ENCODE assay signal across 9 cellular contexts in the genomic region with DNA sequence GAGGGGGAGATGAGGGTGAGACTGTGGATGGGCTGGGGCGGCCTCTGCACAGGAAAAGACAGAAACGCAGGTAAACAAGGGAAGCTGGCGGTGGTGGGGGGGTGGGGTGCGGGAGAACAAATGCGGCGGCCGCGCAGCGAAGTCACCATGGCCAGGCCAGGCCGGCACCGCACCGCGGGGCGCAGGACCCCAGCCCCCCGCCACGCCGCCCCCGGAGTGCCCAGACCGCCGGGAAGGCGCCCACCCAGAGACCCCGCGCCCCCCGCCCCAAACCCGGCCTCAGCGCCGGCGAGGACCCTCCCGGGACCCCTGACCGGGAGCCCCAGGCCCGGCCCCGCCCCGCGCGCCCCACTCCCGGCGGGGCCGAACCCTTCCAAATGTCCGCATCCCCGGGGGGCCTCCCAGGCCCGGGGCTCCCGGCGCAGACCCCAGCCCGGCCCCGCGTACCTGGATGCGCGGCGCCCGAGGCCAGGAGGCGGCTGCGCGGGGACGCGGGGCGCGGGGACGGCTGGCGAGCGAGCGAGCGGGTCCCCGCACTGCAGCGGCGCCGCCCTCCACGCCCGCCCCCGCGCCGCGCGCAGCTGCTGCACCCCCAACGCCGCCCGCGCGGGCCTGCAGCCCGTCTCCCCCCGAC. TPM values are rescaled to one million over a fixed set of nuclear protein-coding genes. Genes with fewer than 3 reads are reported as not detected.
DNase-seq lines count a peak whose midpoint lies in the region; ATAC-seq and TF ChIP-seq lines count a peak whose summit lies in the region.
"Had no signal": no experiment of that assay in that cellular context is flagged by ENCODE, and none has a peak within 500 bp of the region (broad histone marks: within the 10 kb centered on the region; RNA-seq: fewer than 3 reads in every experiment).

No MANE protein-coding gene starts in this region.

- no peaks in the 10 kb centered on the region for H3K36me3 ChIP-seq in uterus

- ATAC-seq in GM18909 (IDR thresholded peaks at IDR 0.05; ENCODE audit: poor library complexity, unreplicated experiment) = no peak

- H3K4me1 ChIP-seq in mononuclear cell (ENCODE audit: insufficient read depth, low read length) (no peaks in the 10 kb centered on the region), uterus (no peaks in the 10 kb centered on the region)

- intact Hi-C loops in uterus (cut with DNase I; ENCODE audit: low total_unique reads) = no loop called here

- H3K4me3 ChIP-seq in coronary artery (peak overlapping the region; percentile 86), mononuclear cell (ENCODE audit: low read length) (peak overlapping the region; percentile 16), uterus (peak overlapping the region; percentile 78 to 82)

- H3K27ac ChIP-seq in coronary artery (peak overlapping the region in 1 of 2 donors; percentile 34), uterus (peak overlapping the region; percentile 74 to 76)

- TF ChIP-seq CTCF in coronary artery (IDR thresholded peaks at IDR 0.05) (no peak), uterus (IDR thresholded peaks at IDR 0.05) (no peak)

- peak in 1 of 2 donors; percentile 13 for TF ChIP-seq POLR2A in uterus (IDR thresholded peaks at IDR 0.05)

- H3K9me3 ChIP-seq in mononuclear cell (ENCODE audit: low read depth, low read length) = no peaks in the 10 kb centered on the region
- no peaks in the 10 kb centered on the region for H3K9me3 ChIP-seq in uterus

- H3K27me3 ChIP-seq in mononuclear cell (ENCODE audit: insufficient read depth, low read length) (no peaks in the 10 kb centered on the region), uterus (no peaks in the 10 kb centered on the region)

- peak; percentile 27 for DNase-seq in stimulated activated CD4-positive, alpha-beta T cell treated with anti-CD3 and anti-CD28 coated beads, Interleukin-15, amount 100 ng/mL, for 24 hours
- DNase-seq in stimulated activated CD4-positive, alpha-beta T cell treated with anti-CD3 and anti-CD28 coated beads, Interleukin-2, amount 100 ng/mL, for 48 hours = no peak
- DNase-seq in coronary artery (ENCODE audit: low spot score) (no peak), uterus (no peak), GM19240 (ENCODE audit: insufficient read length, low spot score) (no peak), NCI-H2196 (lab: John Stamatoyannopoulos, UW; ENCODE audit: unreplicated experiment) (no peak)
- DNase-seq: Calu3 had no signal

RNA-seq across cellular contexts. Expression of gene DNAAF5, which starts 14.4 kb away (rescaled TPM):
- total RNA-seq in mononuclear cell (2.9 TPM), uterus (10 to 100 TPM in 2 of 4 donors, 1 to 10 TPM in 2; 5.6 to 34.3 (median 13.3) TPM)

RNA-seq across cellular contexts. Expression of gene PRKAR1B, which starts 15.0 kb away (rescaled TPM):
- total RNA-seq in mononuclear cell (9.4 TPM), uterus (10 to 100 TPM in 3 of 4 donors, 1 to 10 TPM in 1; 1.0 to 45.2 (median 28.7) TPM)

Comparison
In these comparisons a context has a peak if more than half of its experiments do, and no peak if none do; other contexts are left out.
1. H3K4me3 ChIP-seq: peak in every context shown above with its lines; median percentile 86 in coronary artery; 80 in uterus; 16 in mononuclear cell.